Comparison of ENCODE assay signal across 8 cellular contexts in the genomic region with DNA sequence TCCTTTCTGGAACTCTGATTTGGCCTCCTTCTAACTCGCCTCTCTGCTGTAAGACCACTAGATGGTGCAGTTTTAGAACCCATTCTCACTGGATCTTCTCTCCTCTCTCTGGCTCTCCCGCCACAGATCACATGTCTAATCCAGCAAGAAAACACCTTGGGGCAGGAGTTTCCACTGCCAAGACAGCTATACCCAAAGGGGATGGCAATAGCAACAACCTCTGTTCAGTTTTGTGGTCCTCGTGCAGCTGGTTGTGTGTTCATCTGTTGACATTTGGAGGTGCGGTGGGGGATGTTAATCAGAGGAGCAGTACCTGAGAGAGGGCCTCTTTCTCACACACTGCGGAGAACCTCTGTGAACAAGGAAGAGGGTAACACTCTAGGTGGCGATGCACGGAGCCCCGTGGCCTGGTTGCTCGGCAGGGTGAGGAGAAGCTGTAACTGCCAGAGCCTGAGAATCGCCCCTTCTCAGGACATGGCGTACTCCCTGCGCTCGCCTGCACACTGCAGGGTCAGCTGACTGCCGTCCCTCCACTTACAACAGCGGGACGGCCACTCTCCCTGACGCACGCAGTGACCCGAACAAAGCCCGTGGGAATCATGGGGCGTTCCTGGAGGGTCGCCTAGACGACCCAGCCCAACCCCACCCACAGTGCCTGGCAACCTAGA. TPM values are rescaled to one million over a fixed set of nuclear protein-coding genes. Genes with fewer than 3 reads are reported as not detected.
DNase-seq lines count a peak whose midpoint lies in the region; ATAC-seq and TF ChIP-seq lines count a peak whose summit lies in the region.

A gene (plus strand): TSS at position 666 of the 668 bp plus-strand sequence. CDS start 25 bp downstream, outside the sequence.

- DNase-seq in CD4-positive, alpha-beta T cell: no peak
- DNase-seq in NCI-H82 (lab: John Stamatoyannopoulos, UW) (peak; percentile 83), chondrocyte (ENCODE audit: low spot score) (no peak), lower lobe of right lung (no peak), ureter (ENCODE audit: low spot score) (no peak), aorta (no peak)

- H3K4me1 Mint-ChIP-seq in CD4-positive, alpha-beta T cell (ENCODE audit: low read depth): no peaks in the 10 kb centered on the region
- H3K4me1 Mint-ChIP-seq in chondrocyte (ENCODE audit: low read depth): peaks cover 3% of the 10 kb centered on the region

- 81 to 82% methylated on average over 23 of the region's 23 CpGs for WGBS in aorta, 2 donors

- no peak within 1 kb of the TSS for H3K27ac Mint-ChIP-seq in CD4-positive, alpha-beta T cell
- no peak within 1 kb of the TSS for H3K27ac Mint-ChIP-seq in chondrocyte (ENCODE audit: unreplicated experiment)

- H3K36me3 ChIP-seq in lower lobe of right lung (no peaks in the 10 kb centered on the region), aorta (ENCODE audit: control insufficient read depth in 1 of 2, insufficient read depth in 2 of 2, low read length in 1 of 2) (no peaks in the 10 kb centered on the region)

- CTCF ChIA-PET in CD4-positive, alpha-beta T cell (lab: Charles Lee): interaction anchor here (1.3 kb wide), 1 partner anchor 96 kb away, joined by 6 read pairs; a partner anchor contains a TSS

- H3K27ac ChIP-seq in CD4-positive, alpha-beta T cell (ENCODE audit: low read depth, low read length): no peak within 1 kb of the TSS
- no peak within 1 kb of the TSS for H3K27ac ChIP-seq in lower lobe of right lung
- H3K27ac ChIP-seq in aorta (ENCODE audit: low read depth in 1 of 2, low read length in 2 of 2): no peak within 1 kb of the TSS

- no peaks in the 10 kb centered on the region for H3K27me3 ChIP-seq in CD4-positive, alpha-beta T cell (ENCODE audit: control insufficient read depth, insufficient read depth, low read length)
- no peaks in the 10 kb centered on the region for H3K27me3 ChIP-seq in lower lobe of right lung (ENCODE audit: low read depth)
- H3K27me3 ChIP-seq in aorta (ENCODE audit: control insufficient read depth in 1 of 2, insufficient read depth in 2 of 2, low read length in 1 of 2): no peaks in the 10 kb centered on the region

- POLR2A ChIA-PET in CD4-positive, alpha-beta T cell (lab: Charles Lee): interaction anchor here (0.9 kb wide), 1 partner anchor 96 kb away, joined by 4 read pairs; a partner anchor contains a TSS

- intact Hi-C loops in CD4-positive, alpha-beta T cell (cut with DNase I, micrococcal nuclease): loop anchor here (1.0 to 5.0 kb wide), 3 partner anchors 96 to 208 kb away; no protein-coding TSS in a partner anchor
- intact Hi-C loops in lower lobe of right lung (cut with DNase I) (no loop called here), aorta (cut with DNase I) (no loop called here)

- H3K4me1 ChIP-seq in lower lobe of right lung: no peaks in the 10 kb centered on the region
- no peaks in the 10 kb centered on the region for H3K4me1 ChIP-seq in aorta (ENCODE audit: control insufficient read depth in 1 of 2, insufficient read depth in 2 of 2, low read length in 2 of 2)

- no peaks in the 10 kb centered on the region for H3K9me3 Mint-ChIP-seq in CD4-positive, alpha-beta T cell
- H3K9me3 Mint-ChIP-seq in chondrocyte (ENCODE audit: low read depth): no peaks in the 10 kb centered on the region

- H3K36me3 Mint-ChIP-seq in CD4-positive, alpha-beta T cell (ENCODE audit: low read depth): no peaks in the 10 kb centered on the region
- no peaks in the 10 kb centered on the region for H3K36me3 Mint-ChIP-seq in chondrocyte (ENCODE audit: low read depth)

- H3K4me3 Mint-ChIP-seq in CD4-positive, alpha-beta T cell: no peak within 1 kb of the TSS
- no peak within 1 kb of the TSS for H3K4me3 Mint-ChIP-seq in chondrocyte (ENCODE audit: unreplicated experiment)

- no peaks in the 10 kb centered on the region for H3K27me3 Mint-ChIP-seq in CD4-positive, alpha-beta T cell
- H3K27me3 Mint-ChIP-seq in chondrocyte (ENCODE audit: low read depth): no peaks in the 10 kb centered on the region

- peak; percentile 54 for ATAC-seq in CD4-positive, alpha-beta T cell (ENCODE audit: poor library complexity)
- ATAC-seq in GM18502 (IDR thresholded peaks at IDR 0.05; ENCODE audit: poor library complexity, unreplicated experiment): peak; percentile 76
- peak; percentile 71 for ATAC-seq in HG03354 (IDR thresholded peaks at IDR 0.05; ENCODE audit: poor library complexity, severe bottlenecking, unreplicated experiment)
- peak; percentile 69 to 70 for ATAC-seq in lower lobe of right lung
- ATAC-seq in aorta (ENCODE audit: low FRiP score): no peak

- H3K4me3 ChIP-seq in lower lobe of right lung (no peak within 1 kb of the TSS), aorta (ENCODE audit: low read length in 2 of 2) (no peak within 1 kb of the TSS)

- no peaks in the 10 kb centered on the region for H3K9me3 ChIP-seq in CD4-positive, alpha-beta T cell (ENCODE audit: control insufficient read depth, low read length)
- H3K9me3 ChIP-seq in lower lobe of right lung (no peaks in the 10 kb centered on the region), aorta (ENCODE audit: control insufficient read depth, low read length) (no peaks in the 10 kb centered on the region)

- TF ChIP-seq CTCF in CD4-positive, alpha-beta T cell (IDR thresholded peaks at IDR 0.05): peak; percentile 54
- TF ChIP-seq CTCF in chondrocyte (IDR thresholded peaks at IDR 0.05) (peak; percentile 86), lower lobe of right lung (IDR thresholded peaks at IDR 0.05) (peak; percentile 51)

RNA-seq across cellular contexts. Expression of the gene that starts here (rescaled TPM):
- total RNA-seq in CD4-positive, alpha-beta T cell: not detected
- total RNA-seq in chondrocyte (not detected in 3 replicates), lower lobe of right lung (not detected), ureter (not detected), aorta (not detected)
- not detected for polyA plus RNA-seq in aorta

Comparison
In these comparisons a context has a peak if more than half of its experiments do, and no peak if none do; other contexts are left out.
1. Peak in ATAC-seq in CD4-positive, alpha-beta T cell; RNA of the gene not detected or under 1 TPM.
2. Peak in ATAC-seq in lower lobe of right lung; RNA of the gene not detected or under 1 TPM.
3. intact Hi-C loops: an anchor here in CD4-positive, alpha-beta T cell (1.0 to 5.0 kb wide); none called in lower lobe of right lung and aorta.